Comparison of ENCODE assay signal across 14 cellular contexts in the genomic region with DNA sequence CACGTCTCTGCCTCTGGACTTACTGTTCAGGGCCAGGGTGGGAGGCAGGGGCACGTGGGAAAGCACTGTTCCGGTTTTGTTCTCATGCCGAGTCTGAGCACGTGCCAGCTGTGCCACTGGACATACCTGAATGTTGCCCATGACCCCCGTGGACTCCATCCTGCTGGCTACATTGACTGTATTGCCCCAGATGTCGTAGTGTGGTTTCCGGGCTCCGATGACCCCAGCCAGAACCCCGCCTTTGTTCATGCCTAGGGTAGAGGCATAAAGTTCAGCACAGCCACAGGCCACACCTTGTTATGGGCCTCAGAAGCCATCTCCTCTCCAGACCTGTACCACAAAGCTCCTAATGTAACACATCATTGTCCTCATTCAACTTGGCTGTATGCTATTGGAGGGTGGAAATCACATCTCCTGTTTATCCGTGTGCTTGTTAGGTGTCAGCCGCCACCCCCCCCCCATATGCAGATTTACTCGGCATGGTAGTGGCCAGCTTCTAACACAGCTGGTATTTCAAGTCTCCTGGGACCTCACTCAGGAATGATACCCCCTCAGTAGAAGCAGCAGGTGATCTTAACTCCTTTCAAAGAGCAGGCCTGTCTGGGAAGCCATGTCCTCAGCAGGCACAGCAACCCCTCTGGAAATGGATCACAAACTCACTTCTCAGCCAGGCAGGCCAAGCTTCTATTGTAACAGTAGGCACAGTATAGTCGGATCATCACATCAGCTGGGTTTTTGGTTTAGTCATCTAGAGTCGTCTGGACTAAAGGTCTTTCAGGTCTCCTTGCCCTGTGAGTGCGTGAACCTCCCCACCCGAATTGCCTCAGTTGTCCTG. TPM values are rescaled to one million over a fixed set of nuclear protein-coding genes. Genes with fewer than 3 reads are reported as not detected.
DNase-seq lines count a peak whose midpoint lies in the region; ATAC-seq and TF ChIP-seq lines count a peak whose summit lies in the region.
"Had no signal": no experiment of that assay in that cellular context is flagged by ENCODE, and none has a peak within 500 bp of the region (broad histone marks: within the 10 kb centered on the region; RNA-seq: fewer than 3 reads in every experiment).

No MANE protein-coding gene starts in this region.

- H3K9me3 ChIP-seq in left ventricle myocardium inferior (replicated peaks), result no peaks in the 10 kb centered on the region
- H3K9me3 ChIP-seq in heart left ventricle, result no peaks in the 10 kb centered on the region
- H3K9me3 ChIP-seq: esophagus squamous epithelium, prostate gland had no signal

- H3K4me1 ChIP-seq in left ventricle myocardium inferior (peaks cover 11% of the 10 kb centered on the region), heart left ventricle (peaks cover 0 to 8% (median 0%) of the 10 kb centered on the region in 12 donors)
- H3K4me1 ChIP-seq: esophagus squamous epithelium, prostate gland had no signal

- intact Hi-C loops in left ventricle myocardium inferior (cut with micrococcal nuclease), result no loop called here
- intact Hi-C loops in heart left ventricle (cut with DNase I), result loop anchor here in 2 of 10 donors (10.0 kb wide), 2 partner anchors 374 to 596 kb away; no protein-coding TSS in a partner anchor

- POLR2A ChIA-PET in WTC11 (lab: Charles Lee), result interaction anchor here (0.5 to 1.5 kb wide), 2 partner anchors 25 to 221 kb away, joined by 3 to 7 read pairs; no protein-coding TSS in a partner anchor

- H3K27ac Mint-ChIP-seq in WTC11 (peak overlapping the region; percentile 94), type B pancreatic cell (no peak overlapping the region)

- H3K4me3 ChIP-seq in left ventricle myocardium inferior (no peak overlapping the region), heart left ventricle (no peak overlapping the region)
- H3K4me3 ChIP-seq: esophagus squamous epithelium, prostate gland had no signal

- H3K27me3 ChIP-seq in left ventricle myocardium inferior (ENCODE audit: low read depth) (no peaks in the 10 kb centered on the region), heart left ventricle (no peaks in the 10 kb centered on the region)
- H3K27me3 ChIP-seq: esophagus squamous epithelium had no signal

- DNase-seq in left ventricle myocardium inferior (peak; percentile 12), heart left ventricle (no peak), WTC11 (ENCODE audit: low spot score) (no peak), iPS-NIHi11 (ENCODE audit: low spot score) (peak; percentile 20), type B pancreatic cell (ENCODE audit: extremely low spot score, unreplicated experiment) (peak; percentile 39), NCI-H187 treated with DMSO at 0.1 percent for 48 hours (lab: John Stamatoyannopoulos, UW) (no peak), medulla oblongata (ENCODE audit: extremely low spot score) (no peak), NCI-H748 treated with DMSO at 0.1 percent for 48 hours (lab: John Stamatoyannopoulos, UW) (no peak)
- DNase-seq: DMS53, esophagus squamous epithelium, Kasumi-1, NCI-H187, SIG-M5 had no signal

- H3K27ac ChIP-seq in left ventricle myocardium inferior (replicated peaks), result no peak overlapping the region
- H3K27ac ChIP-seq in heart left ventricle, result no peak overlapping the region
- H3K27ac ChIP-seq: esophagus squamous epithelium, prostate gland had no signal

- H3K36me3 ChIP-seq in left ventricle myocardium inferior (peaks cover 26% of the 10 kb centered on the region), heart left ventricle (peaks cover 0 to 77% (median 32%) of the 10 kb centered on the region in 9 donors)
- H3K36me3 ChIP-seq: prostate gland had no signal

- H3K4me3 Mint-ChIP-seq in WTC11 (no peak overlapping the region), type B pancreatic cell (no peak overlapping the region)

- peaks cover 11% of the 10 kb centered on the region; the same call in 1 of the 2 replicates for H3K9me3 Mint-ChIP-seq in WTC11
- H3K9me3 Mint-ChIP-seq in type B pancreatic cell, result no peaks in the 10 kb centered on the region

- CTCF ChIA-PET in WTC11 (lab: Charles Lee), result interaction anchor here (0.8 to 2.3 kb wide), 6 partner anchors 10 to 329 kb away, joined by 3 to 18 read pairs (median 4); a partner anchor contains a TSS

- TF ChIP-seq CTCF in left ventricle myocardium inferior (IDR thresholded peaks at IDR 0.05; ENCODE audit: borderline replicate concordance) (no peak), heart left ventricle (IDR thresholded peaks at IDR 0.05) (no peak), WTC11 (IDR thresholded peaks at IDR 0.05) (no peak), type B pancreatic cell (conservative IDR thresholded peaks at IDR 0.05) (no peak)

- H3K36me3 Mint-ChIP-seq in WTC11 (peaks cover 86% of the 10 kb centered on the region), type B pancreatic cell (peaks cover 23% of the 10 kb centered on the region)

- peaks cover 33% of the 10 kb centered on the region for H3K4me1 Mint-ChIP-seq in WTC11
- H3K4me1 Mint-ChIP-seq in type B pancreatic cell (ENCODE audit: unreplicated experiment), result no peaks in the 10 kb centered on the region

- H3K27me3 Mint-ChIP-seq in WTC11 (ENCODE audit: low read depth) (no peaks in the 10 kb centered on the region), type B pancreatic cell (no peaks in the 10 kb centered on the region)

- WGBS in heart left ventricle, 4 donors, result 90 to 95% (median 93%) methylated on average over 15 to 17 of the region's 17 CpGs

- no peak for ATAC-seq in heart left ventricle
- ATAC-seq in WTC11, result no peak

- no peak for TF ChIP-seq POLR2A in heart left ventricle (IDR thresholded peaks at IDR 0.05)

TF ChIP-seq in WTC11, 78 proteins besides CTCF, POLR2A, EP300 and RAD21 (continues in another document):
- TF ChIP-seq SMAD4 (CRISPR knock-in tag; IDR thresholded peaks at IDR 0.05), result no peak
- TF ChIP-seq, protein P1, sequence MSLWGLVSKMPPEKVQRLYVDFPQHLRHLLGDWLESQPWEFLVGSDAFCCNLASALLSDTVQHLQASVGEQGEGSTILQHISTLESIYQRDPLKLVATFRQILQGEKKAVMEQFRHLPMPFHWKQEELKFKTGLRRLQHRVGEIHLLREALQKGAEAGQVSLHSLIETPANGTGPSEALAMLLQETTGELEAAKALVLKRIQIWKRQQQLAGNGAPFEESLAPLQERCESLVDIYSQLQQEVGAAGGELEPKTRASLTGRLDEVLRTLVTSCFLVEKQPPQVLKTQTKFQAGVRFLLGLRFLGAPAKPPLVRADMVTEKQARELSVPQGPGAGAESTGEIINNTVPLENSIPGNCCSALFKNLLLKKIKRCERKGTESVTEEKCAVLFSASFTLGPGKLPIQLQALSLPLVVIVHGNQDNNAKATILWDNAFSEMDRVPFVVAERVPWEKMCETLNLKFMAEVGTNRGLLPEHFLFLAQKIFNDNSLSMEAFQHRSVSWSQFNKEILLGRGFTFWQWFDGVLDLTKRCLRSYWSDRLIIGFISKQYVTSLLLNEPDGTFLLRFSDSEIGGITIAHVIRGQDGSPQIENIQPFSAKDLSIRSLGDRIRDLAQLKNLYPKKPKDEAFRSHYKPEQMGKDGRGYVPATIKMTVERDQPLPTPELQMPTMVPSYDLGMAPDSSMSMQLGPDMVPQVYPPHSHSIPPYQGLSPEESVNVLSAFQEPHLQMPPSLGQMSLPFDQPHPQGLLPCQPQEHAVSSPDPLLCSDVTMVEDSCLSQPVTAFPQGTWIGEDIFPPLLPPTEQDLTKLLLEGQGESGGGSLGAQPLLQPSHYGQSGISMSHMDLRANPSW (CRISPR knock-in tag; conservative IDR thresholded peaks at IDR 0.05; ENCODE audit: low read depth), result 0 out of 2 replicates have a peak, but pooled peaks have one; percentile 57
- TF ChIP-seq ZNF138 (CRISPR knock-in tag; conservative IDR thresholded peaks at IDR 0.05), result no peak
- TF ChIP-seq, protein P2, sequence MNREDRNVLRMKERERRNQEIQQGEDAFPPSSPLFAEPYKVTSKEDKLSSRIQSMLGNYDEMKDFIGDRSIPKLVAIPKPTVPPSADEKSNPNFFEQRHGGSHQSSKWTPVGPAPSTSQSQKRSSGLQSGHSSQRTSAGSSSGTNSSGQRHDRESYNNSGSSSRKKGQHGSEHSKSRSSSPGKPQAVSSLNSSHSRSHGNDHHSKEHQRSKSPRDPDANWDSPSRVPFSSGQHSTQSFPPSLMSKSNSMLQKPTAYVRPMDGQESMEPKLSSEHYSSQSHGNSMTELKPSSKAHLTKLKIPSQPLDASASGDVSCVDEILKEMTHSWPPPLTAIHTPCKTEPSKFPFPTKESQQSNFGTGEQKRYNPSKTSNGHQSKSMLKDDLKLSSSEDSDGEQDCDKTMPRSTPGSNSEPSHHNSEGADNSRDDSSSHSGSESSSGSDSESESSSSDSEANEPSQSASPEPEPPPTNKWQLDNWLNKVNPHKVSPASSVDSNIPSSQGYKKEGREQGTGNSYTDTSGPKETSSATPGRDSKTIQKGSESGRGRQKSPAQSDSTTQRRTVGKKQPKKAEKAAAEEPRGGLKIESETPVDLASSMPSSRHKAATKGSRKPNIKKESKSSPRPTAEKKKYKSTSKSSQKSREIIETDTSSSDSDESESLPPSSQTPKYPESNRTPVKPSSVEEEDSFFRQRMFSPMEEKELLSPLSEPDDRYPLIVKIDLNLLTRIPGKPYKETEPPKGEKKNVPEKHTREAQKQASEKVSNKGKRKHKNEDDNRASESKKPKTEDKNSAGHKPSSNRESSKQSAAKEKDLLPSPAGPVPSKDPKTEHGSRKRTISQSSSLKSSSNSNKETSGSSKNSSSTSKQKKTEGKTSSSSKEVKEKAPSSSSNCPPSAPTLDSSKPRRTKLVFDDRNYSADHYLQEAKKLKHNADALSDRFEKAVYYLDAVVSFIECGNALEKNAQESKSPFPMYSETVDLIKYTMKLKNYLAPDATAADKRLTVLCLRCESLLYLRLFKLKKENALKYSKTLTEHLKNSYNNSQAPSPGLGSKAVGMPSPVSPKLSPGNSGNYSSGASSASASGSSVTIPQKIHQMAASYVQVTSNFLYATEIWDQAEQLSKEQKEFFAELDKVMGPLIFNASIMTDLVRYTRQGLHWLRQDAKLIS (CRISPR knock-in tag; IDR thresholded peaks at IDR 0.05; ENCODE audit: borderline replicate concordance), result no peak
- no peak for TF ChIP-seq SOX15 (CRISPR knock-in tag; IDR thresholded peaks at IDR 0.05)
- TF ChIP-seq GTF2I (CRISPR knock-in tag; conservative IDR thresholded peaks at IDR 0.05), result no peak
- peak; percentile 83 for TF ChIP-seq ZNF423 (CRISPR knock-in tag; IDR thresholded peaks at IDR 0.05)

RNA-seq across cellular contexts. Expression of a gene that starts 27.6 kb away (rescaled TPM):
- total RNA-seq in left ventricle myocardium inferior (2.2 TPM), heart left ventricle (1 to 10 TPM; 1.6 to 9.2 (median 2.7) TPM), WTC11 (2021) (35.2 to 38.6 TPM (median 35.2 TPM) in 3 replicates), type B pancreatic cell (ENCODE audit: low replicate concordance) (14.4 and 39.7 TPM in 2 replicates)
- polyA plus RNA-seq in heart left ventricle, result 1 to 10 TPM; 1.5 to 2.4 TPM

RNA-seq across cellular contexts. Expression of a gene that starts 27.6 kb away (rescaled TPM):
- total RNA-seq in left ventricle myocardium inferior, result 24.3 TPM
- total RNA-seq in heart left ventricle, result 10 to 100 TPM; 12.6 to 37.1 (median 31.1) TPM
- 10 to 100 TPM; 17.4 to 19.7 TPM for polyA plus RNA-seq in heart left ventricle
- 37.6 to 43.4 TPM (median 39.2 TPM) in 3 replicates for total RNA-seq in WTC11 (2021)
- total RNA-seq in type B pancreatic cell (ENCODE audit: low replicate concordance), result 23.1 TPM in 2 replicates

Comparison
In these comparisons a context has a peak if more than half of its experiments do, and no peak if none do; other contexts are left out.
1. DNase-seq: peak in left ventricle myocardium inferior (single experiment), iPS-NIHi11 (single experiment) and type B pancreatic cell (single experiment); none in heart left ventricle (0 of 5), WTC11 (single experiment), NCI-H187 treated with DMSO at 0.1 percent for 48 hours (single experiment), medulla oblongata (single experiment) and NCI-H748 treated with DMSO at 0.1 percent for 48 hours (single experiment).